In genomic region chr11:37264060-37264459, GRCh38 we compare ENCODE assay signal across 32 cellular contexts.
"Had no signal": no experiment of that assay in that cellular context is flagged by ENCODE, and none has a peak within 500 bp of the region (broad histone marks: within the 10 kb centered on the region; RNA-seq: fewer than 3 reads in every experiment).

No MANE protein-coding gene starts in this region.

- H3K27ac ChIP-seq: ascending aorta, breast epithelium, KMS-11, PC-9, RWPE1, WERI-Rb-1 had no signal

- H3K4me1 ChIP-seq: ascending aorta, breast epithelium had no signal

- H3K9me3 Mint-ChIP-seq: activated naive CD8-positive, alpha-beta T cell treated with anti-CD3 and anti-CD28 coated beads, Interleukin-2, amount 10 ng/mL, durations not matched to agents 7 days and 5 days had no signal

- H3K9me3 ChIP-seq: ascending aorta, breast epithelium had no signal

- H3K27ac Mint-ChIP-seq: activated CD4-positive, alpha-beta memory T cell treated with anti-CD3 and anti-CD28 coated beads, Interleukin-2, amount 10 ng/mL, durations not matched to agents 7 days and 5 days; activated naive CD4-positive, alpha-beta T cell treated with anti-CD3 and anti-CD28 coated beads, Interleukin-2, amount 50 U/mL, for 24 hours; activated naive CD8-positive, alpha-beta T cell treated with anti-CD3 and anti-CD28 coated beads, Interleukin-2, amount 10 ng/mL, durations not matched to agents 7 days and 5 days; activated T-cell treated with anti-CD3 and anti-CD28 coated beads, Interleukin-2, amount 50 U/mL, for 72 hours; activated T-helper 17 cell treated with anti-CD3 and anti-CD28 coated beads, Interleukin-2, amount 50 U/mL, for 72 hours had no signal

- ATAC-seq: activated T-cell treated with anti-CD3 and anti-CD28 coated beads, Interleukin-2, amount 50 U/mL, for 72 hours; activated T-helper 17 cell treated with anti-CD3 and anti-CD28 coated beads, Interleukin-2, amount 50 U/mL, for 72 hours; Right ventricle myocardium inferior had no signal

- H2AFZ ChIP-seq: PC-9 had no signal

- H3K4me3 ChIP-seq: ascending aorta, breast epithelium, PC-9 had no signal

- DNase-seq: activated CD4-positive, alpha-beta memory T cell treated with anti-CD3 and anti-CD28 coated beads, Interleukin-2, amount 10 ng/mL, durations not matched to agents 7 days and 5 days; activated CD4-positive, alpha-beta T cell treated with anti-CD3 and anti-CD28 coated beads for 1 hour; activated CD4-positive, alpha-beta T cell treated with anti-CD3 and anti-CD28 coated beads for 48 hours; activated CD4-positive, CD25-positive, alpha-beta regulatory T cell; activated gamma-delta T cell; activated naive CD4-positive, alpha-beta T cell treated with Interleukin-2 at 50 U/mL for 16 hours; activated naive CD8-positive, alpha-beta T cell treated with anti-CD3 and anti-CD28 coated beads, Interleukin-2, amount 10 ng/mL, durations not matched to agents 7 days and 5 days; activated T-cell treated with anti-CD3 and anti-CD28 coated beads, Interleukin-2, amount 50 U/mL, for 1 hour; activated T-cell treated with anti-CD3 and anti-CD28 coated beads, Interleukin-2, amount 50 U/mL, for 72 hours; amygdala; NCI-H1105; NCI-H1417 treated with DMSO at 0.1 percent for 48 hours; NCI-H187 treated with DMSO at 0.1 percent for 48 hours; NCI-H2081; NCI-H2171 treated with DMSO at 0.1 percent for 48 hours; NCI-H2227 treated with DMSO at 0.1 percent for 48 hours; NCI-H446 treated with DMSO at 0.1 percent for 48 hours; NCI-H69; PC-9; SIG-M5; SW 1271; T-helper 1 cell; T-helper 2 cell; T-helper 9 cell; WERI-Rb-1 had no signal

- H3K4me2 ChIP-seq: KMS-11, PC-9 had no signal

- H3K27me3 Mint-ChIP-seq: activated CD4-positive, alpha-beta memory T cell treated with anti-CD3 and anti-CD28 coated beads, Interleukin-2, amount 10 ng/mL, durations not matched to agents 7 days and 5 days; activated naive CD4-positive, alpha-beta T cell treated with anti-CD3 and anti-CD28 coated beads, Interleukin-2, amount 50 U/mL, for 24 hours; activated naive CD8-positive, alpha-beta T cell treated with anti-CD3 and anti-CD28 coated beads, Interleukin-2, amount 10 ng/mL, durations not matched to agents 7 days and 5 days; activated T-helper 17 cell treated with anti-CD3 and anti-CD28 coated beads, Interleukin-2, amount 50 U/mL, for 72 hours had no signal

- H3K9ac ChIP-seq: KMS-11 had no signal

- H3K27me3 ChIP-seq: ascending aorta, breast epithelium had no signal

- H3K36me3 ChIP-seq: ascending aorta, breast epithelium, WERI-Rb-1 had no signal

- H3K4me1 Mint-ChIP-seq: activated CD4-positive, alpha-beta memory T cell treated with anti-CD3 and anti-CD28 coated beads, Interleukin-2, amount 10 ng/mL, durations not matched to agents 7 days and 5 days; activated naive CD4-positive, alpha-beta T cell treated with anti-CD3 and anti-CD28 coated beads, Interleukin-2, amount 50 U/mL, for 24 hours; activated naive CD8-positive, alpha-beta T cell treated with anti-CD3 and anti-CD28 coated beads, Interleukin-2, amount 10 ng/mL, durations not matched to agents 7 days and 5 days; activated T-helper 17 cell treated with anti-CD3 and anti-CD28 coated beads, Interleukin-2, amount 50 U/mL, for 72 hours had no signal

- H3K36me3 Mint-ChIP-seq: activated naive CD4-positive, alpha-beta T cell treated with anti-CD3 and anti-CD28 coated beads, Interleukin-2, amount 50 U/mL, for 24 hours; activated naive CD8-positive, alpha-beta T cell treated with anti-CD3 and anti-CD28 coated beads, Interleukin-2, amount 10 ng/mL, durations not matched to agents 7 days and 5 days had no signal

- H3K4me3 Mint-ChIP-seq: activated CD4-positive, alpha-beta memory T cell treated with anti-CD3 and anti-CD28 coated beads, Interleukin-2, amount 10 ng/mL, durations not matched to agents 7 days and 5 days; activated naive CD4-positive, alpha-beta T cell treated with anti-CD3 and anti-CD28 coated beads, Interleukin-2, amount 50 U/mL, for 24 hours; activated naive CD8-positive, alpha-beta T cell treated with anti-CD3 and anti-CD28 coated beads, Interleukin-2, amount 10 ng/mL, durations not matched to agents 7 days and 5 days; activated T-cell treated with anti-CD3 and anti-CD28 coated beads, Interleukin-2, amount 50 U/mL, for 72 hours; activated T-helper 17 cell treated with anti-CD3 and anti-CD28 coated beads, Interleukin-2, amount 50 U/mL, for 72 hours had no signal
